13 cellular contexts compared by ENCODE assay signal in the genomic region with DNA sequence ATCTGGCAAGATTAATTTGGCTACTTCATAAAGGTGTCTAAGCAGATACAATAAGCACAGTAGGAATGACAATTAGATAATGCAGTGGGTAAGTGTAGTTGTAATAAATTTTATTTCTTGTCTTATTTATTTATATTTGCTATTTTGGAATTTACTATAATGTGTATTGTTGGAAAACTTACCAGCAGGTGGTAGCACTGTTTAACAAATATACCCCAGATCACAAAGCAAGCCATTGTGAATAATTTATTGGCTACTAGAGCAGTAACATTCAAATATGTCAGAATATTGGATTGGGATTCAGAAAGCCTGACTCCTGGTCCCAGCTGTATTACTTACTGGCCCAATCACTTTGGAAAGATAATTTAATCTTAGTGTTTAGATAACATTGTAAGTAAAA.
DNase-seq lines count a peak whose midpoint lies in the region; TF ChIP-seq lines count a peak whose summit lies in the region.
"Had no signal": no experiment of that assay in that cellular context is flagged by ENCODE, and none has a peak within 500 bp of the region (broad histone marks: within the 10 kb centered on the region; RNA-seq: fewer than 3 reads in every experiment).

No MANE protein-coding gene starts in this region.

- intact Hi-C loops in spleen (cut with DNase I; ENCODE audit: low total_unique reads) = no loop called here

- H3K27me3 ChIP-seq in spleen (replicated peaks in 1 of 7) = no peaks in the 10 kb centered on the region
- H3K27me3 ChIP-seq: Peyer's patch had no signal

- TF ChIP-seq POLR2A in spleen (IDR thresholded peaks at IDR 0.05) = no peak

- H3K36me3 ChIP-seq in spleen = no peaks in the 10 kb centered on the region
- H3K36me3 ChIP-seq: Peyer's patch had no signal

- peak; percentile 5 for DNase-seq in Jurkat, Clone E6-1 (ENCODE audit: low read depth, low spot score)
- DNase-seq in cardiac fibroblast (ENCODE audit: low read depth in 2 of 2) = peak; percentile 49 to 74
- DNase-seq in kidney tubule cell (ENCODE audit: low spot score) = peak; percentile 6
- DNase-seq in GM10266 (ENCODE audit: extremely low spot score) = no peak
- no peak for DNase-seq in spleen
- DNase-seq in NCI-H2029 treated with DMSO at 0.1 percent for 48 hours (lab: John Stamatoyannopoulos, UW) = no peak
- no peak for DNase-seq in GM19238 (ENCODE audit: insufficient read length, low spot score)
- DNase-seq: activated naive CD4-positive, alpha-beta T cell treated with anti-CD3 and anti-CD28 coated beads, Interleukin-2, amount 50 U/mL, for 16 hours; NCI-H1048; Peyer's patch had no signal

- H3K4me1 ChIP-seq in spleen = no peaks in the 10 kb centered on the region
- H3K4me1 ChIP-seq: Peyer's patch had no signal

- TF ChIP-seq CTCF in C4-2B (conservative IDR thresholded peaks at IDR 0.05) (peak; percentile 33), cardiac fibroblast (IDR thresholded peaks at IDR 0.05; ENCODE audit: low read depth, low read length) (peak; percentile 9), GM10266 (IDR thresholded peaks at IDR 0.05; ENCODE audit: control insufficient read depth, insufficient read depth, low read depth, missing control alignments) (no peak), spleen (IDR thresholded peaks at IDR 0.05 in 8 of 11, conservative IDR thresholded peaks at IDR 0.05 in 3 of 11) (no peak)

- no peak overlapping the region for H3K4me3 ChIP-seq in Jurkat, Clone E6-1 (ENCODE audit: low read length)
- H3K4me3 ChIP-seq in cardiac fibroblast (replicated peaks in 1 of 2; ENCODE audit: low read depth in 2 of 2, low read length in 2 of 2) = no peak overlapping the region
- no peak overlapping the region for H3K4me3 ChIP-seq in spleen
- H3K4me3 ChIP-seq: GM12878, Peyer's patch had no signal

- H3K27ac ChIP-seq in C4-2B (no peak overlapping the region), spleen (no peak overlapping the region)
- H3K27ac ChIP-seq: epithelial cell of prostate, Peyer's patch had no signal

- no peaks in the 10 kb centered on the region for H3K9me3 ChIP-seq in spleen
- H3K9me3 ChIP-seq: Peyer's patch had no signal

Comparison
In these comparisons a context has a peak if more than half of its experiments do, and no peak if none do; other contexts are left out.
1. CTCF ChIP-seq: peak in C4-2B (single experiment) and cardiac fibroblast (single experiment); none in GM10266 (single experiment) and spleen (0 of 11).
2. DNase-seq: peak in Jurkat, Clone E6-1 (single experiment), cardiac fibroblast (2 of 2) and kidney tubule cell (single experiment); none in GM10266 (single experiment), spleen (single experiment), NCI-H2029 treated with DMSO at 0.1 percent for 48 hours (single experiment) and GM19238 (single experiment).